17 cellular contexts compared by ENCODE assay signal in genomic region chr1:233439721-233440120, GRCh38.
"Had no signal": no experiment of that assay in that cellular context is flagged by ENCODE, and none has a peak within 500 bp of the region (broad histone marks: within the 10 kb centered on the region; RNA-seq: fewer than 3 reads in every experiment).

No MANE protein-coding gene starts in this region.

- H3K27ac ChIP-seq: KMS-11 had no signal

- DNase-seq: activated CD4-positive, alpha-beta memory T cell treated with anti-CD3 and anti-CD28 coated beads, Interleukin-2, amount 10 ng/mL, durations not matched to agents 7 days and 5 days; activated CD4-positive, alpha-beta T cell treated with anti-CD3 and anti-CD28 coated beads for 1 hour; activated CD4-positive, alpha-beta T cell treated with anti-CD3 and anti-CD28 coated beads, Interleukin-2, amount 50 U/mL, for 1 hour; activated gamma-delta T cell; activated naive CD4-positive, alpha-beta T cell treated with anti-CD3 and anti-CD28 coated beads for 36 hours; activated T-cell treated with anti-CD3 and anti-CD28 coated beads for 4 hours; activated T-cell treated with anti-CD3 and anti-CD28 coated beads, Interleukin-2, amount 50 U/mL, for 48 hours; MM.1S; NCI-H1105 treated with DMSO at 0.1 percent for 48 hours; NCI-H1436 treated with DMSO at 0.1 percent for 48 hours; NCI-H187 treated with DMSO at 0.1 percent for 48 hours; NCI-H2081 treated with DMSO at 0.1 percent for 48 hours; NCI-H446; NCI-H524; PC-3; SHP77 treated with DMSO at 0.1 percent for 48 hours had no signal
